10 cellular contexts compared by ENCODE assay signal in the genomic region with DNA sequence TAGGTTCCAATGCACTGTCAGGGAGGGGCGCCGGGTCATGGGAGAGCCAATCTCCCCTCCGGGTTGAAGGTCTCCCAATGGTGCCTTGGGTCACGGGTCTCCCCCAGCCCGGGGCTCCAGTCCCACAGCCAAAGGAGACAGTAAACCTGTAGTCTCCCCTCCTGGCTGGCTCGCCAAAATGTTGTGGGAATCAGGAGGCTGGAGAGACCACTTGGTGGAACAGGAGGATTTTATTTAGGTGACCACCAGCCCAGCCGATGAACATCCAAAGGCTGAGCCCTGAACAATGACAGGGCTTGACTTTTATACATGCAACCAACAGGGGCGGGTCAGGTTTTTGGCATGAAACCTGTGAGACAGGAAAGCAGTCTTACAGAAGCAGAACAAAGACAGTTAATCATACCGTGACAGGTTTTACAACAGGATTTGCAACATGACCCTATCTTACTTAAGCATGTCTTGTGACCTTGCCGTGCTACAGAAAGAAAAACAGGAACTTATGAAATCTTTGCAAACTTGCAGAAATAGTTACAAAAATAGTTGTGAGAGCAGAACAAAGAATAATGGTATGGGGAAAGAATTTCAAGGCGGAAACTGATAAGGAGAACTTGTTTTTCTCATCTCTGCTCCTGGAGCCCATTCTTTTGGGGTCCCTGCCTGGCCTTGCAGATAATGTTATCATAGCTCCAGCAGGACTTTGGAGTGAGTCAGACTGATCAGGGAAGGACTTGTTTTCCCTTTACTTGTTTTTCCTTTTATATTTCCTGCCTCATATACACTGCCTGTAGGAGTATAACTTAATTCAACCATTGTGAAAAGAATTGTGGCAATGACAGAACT. TPM values are rescaled to one million over a fixed set of nuclear protein-coding genes. Genes with fewer than 3 reads are reported as not detected.
DNase-seq lines count a peak whose midpoint lies in the region; ATAC-seq and TF ChIP-seq lines count a peak whose summit lies in the region.
"Had no signal": no experiment of that assay in that cellular context is flagged by ENCODE, and none has a peak within 500 bp of the region (broad histone marks: within the 10 kb centered on the region; RNA-seq: fewer than 3 reads in every experiment).

No MANE protein-coding gene starts in this region.

- no peaks in the 10 kb centered on the region for H3K9me3 ChIP-seq in SK-N-SH

- H3K79me2 ChIP-seq in mesendoderm (ENCODE audit: control insufficient read depth, insufficient read depth, low read length) (no peaks in the 10 kb centered on the region), SK-N-SH (ENCODE audit: insufficient read depth) (peaks cover 73% of the 10 kb centered on the region)

- H3K23ac ChIP-seq in mesendoderm (ENCODE audit: low read length), result no peak overlapping the region

- H3K4ac ChIP-seq in mesendoderm (ENCODE audit: low read depth, low read length), result no peak overlapping the region

- no peak for TF ChIP-seq CTCF in SK-N-SH (IDR thresholded peaks at IDR 0.05)

- TF ChIP-seq EP300 in SK-N-SH (IDR thresholded peaks at IDR 0.05; ENCODE audit: borderline replicate concordance in 1 of 2, low read depth in 1 of 2, low read length in 1 of 2), result no peak

- peaks cover 37% of the 10 kb centered on the region for H3K9me3 Mint-ChIP-seq in activated T-helper 17 cell treated with anti-CD3 and anti-CD28 coated beads, Interleukin-2, amount 50 U/mL, for 72 hours

- H3K79me1 ChIP-seq in mesendoderm (ENCODE audit: low read length), result peaks cover 5% of the 10 kb centered on the region

- ATAC-seq in HG03565 (IDR thresholded peaks at IDR 0.05; ENCODE audit: unreplicated experiment) (peak; percentile 63), GM19397 (IDR thresholded peaks at IDR 0.05; ENCODE audit: unreplicated experiment) (no peak)
- no peak for ATAC-seq in activated T-helper 17 cell treated with anti-CD3 and anti-CD28 coated beads, Interleukin-2, amount 50 U/mL, for 72 hours (replicated peaks)

- no peak overlapping the region for H3K9ac ChIP-seq in mesendoderm (ENCODE audit: low read length)
- H3K9ac ChIP-seq in SK-N-SH, result no peak overlapping the region

- POLR2A ChIA-PET in SK-N-SH (lab: Yijun Ruan, JAX), result no interaction called here

- CTCF ChIA-PET in SK-N-SH (lab: Yijun Ruan, JAX), result no interaction called here

- H4K20me1 ChIP-seq in SK-N-SH (ENCODE audit: insufficient read depth), result no peaks in the 10 kb centered on the region

- no peaks in the 10 kb centered on the region for H3K4me1 ChIP-seq in mesendoderm (ENCODE audit: control insufficient read depth, low read depth, low read length)
- peaks cover 0 to under 1% of the 10 kb centered on the region in 2 experiments; a peak in 1 of 4 replicates for H3K4me1 ChIP-seq in SK-N-SH (ENCODE audit: control insufficient read depth in 1 of 2, insufficient read depth in 2 of 2, low read depth in 1 of 2, low read length in 1 of 2)

- WGBS in mesendoderm (ENCODE audit: extremely low coverage, insufficient coverage, low lambda C conversion rate), result no CpG with 5 or more reads among the region's 11 CpGs
- 88% methylated on average over 11 of the region's 11 CpGs for WGBS in SK-N-SH (ENCODE audit: low lambda C conversion rate)

- no peak for TF ChIP-seq RAD21 in SK-N-SH (IDR thresholded peaks at IDR 0.05; ENCODE audit: low read length)

- no peak overlapping the region for H2AFZ ChIP-seq in SK-N-SH (ENCODE audit: low read depth)

- H3K56ac ChIP-seq in mesendoderm (ENCODE audit: low read length), result no peak overlapping the region

- DNase-seq in GDM1 (lab: John Stamatoyannopoulos, UW), result peak; percentile 26
- DNase-seq in amniotic epithelial cell (ENCODE audit: low read depth), result peak; percentile 98
- DNase-seq in mesendoderm, result peak; percentile 14
- no peak for DNase-seq in T1000 (lab: John Stamatoyannopoulos, UW)
- DNase-seq in SK-N-SH, result no peak
- DNase-seq: cortex of kidney, NCI-H2171 treated with DMSO at 0.1 percent for 48 hours had no signal

- H4K8ac ChIP-seq in mesendoderm (ENCODE audit: low read depth, low read length), result no peak overlapping the region

- no peak overlapping the region for H3K18ac ChIP-seq in mesendoderm (ENCODE audit: low read length)

- H3K4me3 ChIP-seq in mesendoderm (ENCODE audit: low read length) (no peak overlapping the region), SK-N-SH (ENCODE audit: low read depth in 2 of 2, low read length in 1 of 2) (peak overlapping the region in 1 of 2 experiments; percentile 3; a peak in 1 of 4 replicates)

- H2BK15ac ChIP-seq in mesendoderm (replicated peaks; ENCODE audit: low read depth), result no peak overlapping the region

- no peak overlapping the region for H2BK120ac ChIP-seq in mesendoderm (ENCODE audit: low read depth, low read length)

- H2AK5ac ChIP-seq in mesendoderm (ENCODE audit: low read length), result no peak overlapping the region

- H3F3A ChIP-seq in SK-N-SH (replicated peaks; ENCODE audit: insufficient read depth), result no peaks in the 10 kb centered on the region

- H3K27ac ChIP-seq in mesendoderm (ENCODE audit: low read depth, low read length) (no peak overlapping the region), SK-N-SH (ENCODE audit: low read depth in 2 of 2, low read length in 1 of 2) (no peak overlapping the region)

- H4K5ac ChIP-seq in mesendoderm (ENCODE audit: low read length), result no peak overlapping the region

- peaks cover 64% of the 10 kb centered on the region for H3K36me3 Mint-ChIP-seq in activated T-helper 17 cell treated with anti-CD3 and anti-CD28 coated beads, Interleukin-2, amount 50 U/mL, for 72 hours (ENCODE audit: low read depth)

- no peaks in the 10 kb centered on the region for H3K27me3 Mint-ChIP-seq in activated T-helper 17 cell treated with anti-CD3 and anti-CD28 coated beads, Interleukin-2, amount 50 U/mL, for 72 hours

- H3K4me2 ChIP-seq in mesendoderm (ENCODE audit: low read length) (no peak overlapping the region), SK-N-SH (no peak overlapping the region)

- no peaks in the 10 kb centered on the region for H3K9me2 ChIP-seq in SK-N-SH

- H3K36me3 ChIP-seq in mesendoderm (ENCODE audit: control insufficient read depth, insufficient read depth, low read length), result peaks cover 1% of the 10 kb centered on the region
- H3K36me3 ChIP-seq in SK-N-SH (replicated peaks in 1 of 2; ENCODE audit: control insufficient read depth in 1 of 2, insufficient read depth in 2 of 2, low read length in 1 of 2), result peaks cover 11 to 30% of the 10 kb centered on the region in 2 experiments

- no peak overlapping the region for H3K4me3 Mint-ChIP-seq in activated T-helper 17 cell treated with anti-CD3 and anti-CD28 coated beads, Interleukin-2, amount 50 U/mL, for 72 hours

- no peak overlapping the region for H3K27ac Mint-ChIP-seq in activated T-helper 17 cell treated with anti-CD3 and anti-CD28 coated beads, Interleukin-2, amount 50 U/mL, for 72 hours

- H3K4me1 Mint-ChIP-seq in activated T-helper 17 cell treated with anti-CD3 and anti-CD28 coated beads, Interleukin-2, amount 50 U/mL, for 72 hours, result peaks cover 5% of the 10 kb centered on the region

- H3K27me3 ChIP-seq in mesendoderm (ENCODE audit: insufficient read depth, low read length, poor library complexity) (no peaks in the 10 kb centered on the region), SK-N-SH (ENCODE audit: insufficient read depth) (no peaks in the 10 kb centered on the region)

- no peak overlapping the region for H2BK5ac ChIP-seq in mesendoderm (ENCODE audit: low read length)

TF ChIP-seq in SK-N-SH, 30 proteins besides CTCF, POLR2A, EP300 and RAD21:
- TF ChIP-seq CHD2 (IDR thresholded peaks at IDR 0.05; ENCODE audit: low read length, partially characterized antibody) (no peak), YY1 (IDR thresholded peaks at IDR 0.05; ENCODE audit: low read depth) (no peak), EZH2phosphoT487 (IDR thresholded peaks at IDR 0.05; ENCODE audit: borderline replicate concordance, low read depth) (no peak), TAF1 (IDR thresholded peaks at IDR 0.05; ENCODE audit: borderline replicate concordance, low read depth, low read length) (no peak)
- TF ChIP-seq, protein P1, sequence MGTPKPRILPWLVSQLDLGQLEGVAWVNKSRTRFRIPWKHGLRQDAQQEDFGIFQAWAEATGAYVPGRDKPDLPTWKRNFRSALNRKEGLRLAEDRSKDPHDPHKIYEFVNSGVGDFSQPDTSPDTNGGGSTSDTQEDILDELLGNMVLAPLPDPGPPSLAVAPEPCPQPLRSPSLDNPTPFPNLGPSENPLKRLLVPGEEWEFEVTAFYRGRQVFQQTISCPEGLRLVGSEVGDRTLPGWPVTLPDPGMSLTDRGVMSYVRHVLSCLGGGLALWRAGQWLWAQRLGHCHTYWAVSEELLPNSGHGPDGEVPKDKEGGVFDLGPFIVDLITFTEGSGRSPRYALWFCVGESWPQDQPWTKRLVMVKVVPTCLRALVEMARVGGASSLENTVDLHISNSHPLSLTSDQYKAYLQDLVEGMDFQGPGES (IDR thresholded peaks at IDR 0.05; ENCODE audit: low read depth, low read length), result no peak

RNA-seq across cellular contexts. Expression of a gene that starts 7.1 kb away (rescaled TPM):
- polyA plus RNA-seq in mesendoderm (2013, experiment 1 of 2), result 6.9 TPM
- 7.2 TPM for polyA plus RNA-seq in mesendoderm (2013, experiment 2 of 2)
- 10 to 100 TPM in 1 of 2 donors, 1 to 10 TPM in 1; 6.1 to 13.7 TPM for total RNA-seq in activated T-helper 17 cell treated with anti-CD3 and anti-CD28 coated beads, Interleukin-2, amount 50 U/mL, for 72 hours
- polyA plus RNA-seq in SK-N-SH (2012; rRNA removed), result 8.4 and 17.5 TPM in 2 replicates
- 3.8 and 4.0 TPM in 2 replicates for polyA plus RNA-seq in SK-N-SH (2012; cell fraction: cytosol; rRNA removed)
- 39.9 and 70.9 TPM in 2 replicates for polyA plus RNA-seq in SK-N-SH (2012; cell fraction: nucleus; rRNA removed)

RNA-seq across cellular contexts. Expression of a gene that starts 8.5 kb away (rescaled TPM):
- 7.7 TPM for polyA plus RNA-seq in mesendoderm (2013, experiment 1 of 2)
- 7.5 TPM for polyA plus RNA-seq in mesendoderm (2013, experiment 2 of 2)
- total RNA-seq in activated T-helper 17 cell treated with anti-CD3 and anti-CD28 coated beads, Interleukin-2, amount 50 U/mL, for 72 hours, result 1 to 10 TPM; 1.8 to 6.2 TPM
- 3.8 and 6.5 TPM in 2 replicates for polyA plus RNA-seq in SK-N-SH (2012; rRNA removed)
- polyA plus RNA-seq in SK-N-SH (2012; cell fraction: cytosol; rRNA removed), result 1.8 and 2.0 TPM in 2 replicates
- 12.5 and 31.0 TPM in 2 replicates for polyA plus RNA-seq in SK-N-SH (2012; cell fraction: nucleus; rRNA removed)

Comparison
In these comparisons a context has a peak if more than half of its experiments do, and no peak if none do; other contexts are left out.
1. DNase-seq: peak in GDM1 (single experiment), amniotic epithelial cell (single experiment) and mesendoderm (single experiment); none in T1000 (single experiment) and SK-N-SH (single experiment).